ENCODE assay signal across 25 cellular contexts in genomic region chr1:1387098-1388077, GRCh38. TPM values are rescaled to one million over a fixed set of nuclear protein-coding genes. Genes with fewer than 3 reads are reported as not detected.
"Had no signal": no experiment of that assay in that cellular context is flagged by ENCODE, and none has a peak within 500 bp of the region (broad histone marks: within the 10 kb centered on the region; RNA-seq: fewer than 3 reads in every experiment).

No MANE protein-coding gene starts in this region.

- H3K27ac Mint-ChIP-seq: activated CD4-positive, alpha-beta T cell treated with anti-CD3 and anti-CD28 coated beads, Interleukin-2, amount 10 ng/mL, durations not matched to agents 24 days and 14 days; activated CD8-positive, alpha-beta T cell treated with anti-CD3 and anti-CD28 coated beads for 36 hours; activated naive CD8-positive, alpha-beta T cell treated with anti-CD3 and anti-CD28 coated beads for 36 hours; activated T-helper 17 cell treated with anti-CD3 and anti-CD28 coated beads, Interleukin-2, amount 50 U/mL, for 72 hours; endodermal cell; nephron; progenitor cell of endocrine pancreas had no signal

- H3K9me3 Mint-ChIP-seq: activated CD4-positive, alpha-beta T cell treated with anti-CD3 and anti-CD28 coated beads, Interleukin-2, amount 10 ng/mL, durations not matched to agents 24 days and 14 days; activated CD8-positive, alpha-beta T cell treated with anti-CD3 and anti-CD28 coated beads for 36 hours; activated naive CD8-positive, alpha-beta T cell treated with anti-CD3 and anti-CD28 coated beads for 36 hours; activated T-helper 17 cell treated with anti-CD3 and anti-CD28 coated beads, Interleukin-2, amount 50 U/mL, for 72 hours; endodermal cell; nephron; stimulated activated naive CD8-positive, alpha-beta T cell treated with anti-CD3 and anti-CD28 coated beads, Interleukin-15, amount 100 ng/mL, for 72 hours had no signal

- H3K4me1 Mint-ChIP-seq: activated naive CD8-positive, alpha-beta T cell treated with anti-CD3 and anti-CD28 coated beads for 36 hours; activated T-helper 17 cell treated with anti-CD3 and anti-CD28 coated beads, Interleukin-2, amount 50 U/mL, for 72 hours; endodermal cell; nephron had no signal

- DNase-seq: activated CD4-positive, alpha-beta T cell treated with anti-CD3 and anti-CD28 coated beads, Interleukin-2, amount 10 ng/mL, durations not matched to agents 24 days and 14 days; activated CD8-positive, alpha-beta T cell treated with anti-CD3 and anti-CD28 coated beads for 36 hours; activated naive CD4-positive, alpha-beta T cell; activated naive CD8-positive, alpha-beta T cell treated with anti-CD3 and anti-CD28 coated beads for 36 hours; activated T-cell treated with anti-CD3 and anti-CD28 coated beads, Interleukin-2, amount 50 U/mL, for 1 hour; amniotic stem cell; caudate nucleus; colonic mucosa; endodermal cell; hypothalamus; islet precursor cell; mammary epithelial cell; midbrain; occipital lobe; stimulated activated naive CD8-positive, alpha-beta T cell treated with anti-CD3 and anti-CD28 coated beads, Interleukin-15, amount 100 ng/mL, for 72 hours; T-helper 1 cell; T-helper 9 cell; trophoblast cell had no signal

- H3K27me3 Mint-ChIP-seq: activated CD4-positive, alpha-beta T cell treated with anti-CD3 and anti-CD28 coated beads, Interleukin-2, amount 10 ng/mL, durations not matched to agents 24 days and 14 days; activated CD8-positive, alpha-beta T cell treated with anti-CD3 and anti-CD28 coated beads for 36 hours; activated naive CD8-positive, alpha-beta T cell treated with anti-CD3 and anti-CD28 coated beads for 36 hours; activated T-helper 17 cell treated with anti-CD3 and anti-CD28 coated beads, Interleukin-2, amount 50 U/mL, for 72 hours; progenitor cell of endocrine pancreas; stimulated activated naive CD8-positive, alpha-beta T cell treated with anti-CD3 and anti-CD28 coated beads, Interleukin-15, amount 100 ng/mL, for 72 hours had no signal

- H3K9me3 ChIP-seq: colonic mucosa, left lung, suprapubic skin, vagina had no signal

- H3K4me3 ChIP-seq: colonic mucosa, left lung, skin epidermis, suprapubic skin, vagina had no signal

- H3K4me3 Mint-ChIP-seq: activated CD4-positive, alpha-beta T cell treated with anti-CD3 and anti-CD28 coated beads, Interleukin-2, amount 10 ng/mL, durations not matched to agents 24 days and 14 days; activated CD8-positive, alpha-beta T cell treated with anti-CD3 and anti-CD28 coated beads for 36 hours; activated naive CD8-positive, alpha-beta T cell treated with anti-CD3 and anti-CD28 coated beads for 36 hours; activated T-helper 17 cell treated with anti-CD3 and anti-CD28 coated beads, Interleukin-2, amount 50 U/mL, for 72 hours; endodermal cell; nephron; stimulated activated naive CD8-positive, alpha-beta T cell treated with anti-CD3 and anti-CD28 coated beads, Interleukin-15, amount 100 ng/mL, for 72 hours had no signal

- H3K4me1 ChIP-seq: colonic mucosa, suprapubic skin, vagina had no signal

- H3K27ac ChIP-seq: colonic mucosa, left lung, skin epidermis, suprapubic skin, vagina had no signal

RNA-seq across cellular contexts. Expression of gene ANKRD65, which starts 33.7 kb away (rescaled TPM):
- total RNA-seq: activated CD4-positive, alpha-beta T cell treated with anti-CD3 and anti-CD28 coated beads, Interleukin-2, amount 10 ng/mL, durations not matched to agents 24 days and 14 days; activated CD8-positive, alpha-beta T cell treated with anti-CD3 and anti-CD28 coated beads for 36 hours; activated naive CD8-positive, alpha-beta T cell treated with anti-CD3 and anti-CD28 coated beads for 36 hours; activated T-helper 17 cell treated with anti-CD3 and anti-CD28 coated beads, Interleukin-2, amount 50 U/mL, for 72 hours had no signal
